In genomic region chr6:105537981-105538578, GRCh38 we compare ENCODE assay signal across 29 cellular contexts.
"Had no signal": no experiment of that assay in that cellular context is flagged by ENCODE, and none has a peak within 500 bp of the region (broad histone marks: within the 10 kb centered on the region; RNA-seq: fewer than 3 reads in every experiment).

No MANE protein-coding gene starts in this region.

- DNase-seq: activated CD4-positive, alpha-beta T cell treated with anti-CD3 and anti-CD28 coated beads, Interleukin-2, amount 10 ng/mL, durations not matched to agents 24 days and 14 days; activated CD4-positive, alpha-beta T cell treated with anti-CD3 and anti-CD28 coated beads, Interleukin-2, amount 50 U/mL, for 4 hours; activated CD8-positive, alpha-beta T cell treated with anti-CD3 and anti-CD28 coated beads for 36 hours; activated effector memory CD4-positive, alpha-beta T cell treated with Interleukin-2 at 50 U/mL for 16 hours; activated naive CD4-positive, alpha-beta T cell treated with anti-CD3 and anti-CD28 coated beads, Interleukin-2, amount 10 ng/mL, durations not matched to agents 7 days and 5 days; activated naive CD8-positive, alpha-beta T cell treated with anti-CD3 and anti-CD28 coated beads, Interleukin-2, amount 50 U/mL, for 24 hours; activated T-cell treated with anti-CD3 and anti-CD28 coated beads, Interleukin-2, amount 50 U/mL, for 1 hour; anterior cingulate cortex; central memory CD4-positive, alpha-beta T cell; Kasumi-1; KG1; MM.1S; MV-4-11; NCI-H1092; NCI-H1436 treated with DMSO at 0.1 percent for 48 hours; NCI-H1694 treated with DMSO at 0.1 percent for 48 hours; NCI-H2029; NCI-H345; NCI-H524 treated with DMSO at 0.1 percent for 48 hours; NCI-H748 treated with DMSO at 0.1 percent for 48 hours; NK-92 treated with Interleukin-12 subunit alpha and Interleukin-12 subunit beta, amount 100 ng/mL, for 24 hours; PC-3; Peyer's patch; Right ventricle myocardium superior; RPMI8226 had no signal

- H3K27me3 ChIP-seq: Peyer's patch had no signal

- H3K36me3 ChIP-seq: Peyer's patch had no signal

- H3K9me3 ChIP-seq: Peyer's patch had no signal

- H3K4me1 Mint-ChIP-seq: activated CD4-positive, alpha-beta T cell treated with anti-CD3 and anti-CD28 coated beads, Interleukin-2, amount 10 ng/mL, durations not matched to agents 24 days and 14 days; activated naive CD4-positive, alpha-beta T cell treated with anti-CD3 and anti-CD28 coated beads, Interleukin-2, amount 10 ng/mL, durations not matched to agents 7 days and 5 days; activated naive CD8-positive, alpha-beta T cell treated with anti-CD3 and anti-CD28 coated beads, Interleukin-2, amount 50 U/mL, for 24 hours had no signal

- ATAC-seq: activated CD8-positive, alpha-beta T cell treated with anti-CD3 and anti-CD28 coated beads for 36 hours; activated naive CD8-positive, alpha-beta T cell treated with anti-CD3 and anti-CD28 coated beads, Interleukin-2, amount 50 U/mL, for 24 hours; PC-3 had no signal

- H3K9me3 Mint-ChIP-seq: activated CD8-positive, alpha-beta T cell treated with anti-CD3 and anti-CD28 coated beads for 36 hours; activated naive CD4-positive, alpha-beta T cell treated with anti-CD3 and anti-CD28 coated beads, Interleukin-2, amount 10 ng/mL, durations not matched to agents 7 days and 5 days; activated naive CD8-positive, alpha-beta T cell treated with anti-CD3 and anti-CD28 coated beads, Interleukin-2, amount 50 U/mL, for 24 hours; brain; T-helper 1 cell treated with Interleukin-12 subunit alpha and Interleukin-12 subunit beta and Interleukin-4 antibody, amounts not matched to agents 30 μg/mL and 1 μg/mL, for 36 hours; T-helper 2 cell treated with Interferon-gamma antibody and Interleukin-4, amounts not matched to agents 5 μg/mL and 100 μg/mL, for 36 hours had no signal

- H3K4me3 Mint-ChIP-seq: activated CD4-positive, alpha-beta T cell treated with anti-CD3 and anti-CD28 coated beads, Interleukin-2, amount 10 ng/mL, durations not matched to agents 24 days and 14 days; activated CD8-positive, alpha-beta T cell treated with anti-CD3 and anti-CD28 coated beads for 36 hours; activated naive CD4-positive, alpha-beta T cell treated with anti-CD3 and anti-CD28 coated beads, Interleukin-2, amount 10 ng/mL, durations not matched to agents 7 days and 5 days; activated naive CD8-positive, alpha-beta T cell; activated naive CD8-positive, alpha-beta T cell treated with anti-CD3 and anti-CD28 coated beads, Interleukin-2, amount 50 U/mL, for 24 hours; brain; T-helper 1 cell treated with Interleukin-12 subunit alpha and Interleukin-12 subunit beta and Interleukin-4 antibody, amounts not matched to agents 30 μg/mL and 1 μg/mL, for 36 hours; T-helper 2 cell treated with Interferon-gamma antibody and Interleukin-4, amounts not matched to agents 5 μg/mL and 100 μg/mL, for 36 hours had no signal

- H3K36me3 Mint-ChIP-seq: activated naive CD4-positive, alpha-beta T cell treated with anti-CD3 and anti-CD28 coated beads, Interleukin-2, amount 10 ng/mL, durations not matched to agents 7 days and 5 days; activated naive CD8-positive, alpha-beta T cell; brain had no signal

- H3K4me3 ChIP-seq: Peyer's patch had no signal

- H3K27ac ChIP-seq: Peyer's patch had no signal

- H3K27ac Mint-ChIP-seq: activated CD4-positive, alpha-beta T cell treated with anti-CD3 and anti-CD28 coated beads, Interleukin-2, amount 10 ng/mL, durations not matched to agents 24 days and 14 days; activated CD8-positive, alpha-beta T cell treated with anti-CD3 and anti-CD28 coated beads for 36 hours; activated naive CD4-positive, alpha-beta T cell treated with anti-CD3 and anti-CD28 coated beads, Interleukin-2, amount 10 ng/mL, durations not matched to agents 7 days and 5 days; activated naive CD8-positive, alpha-beta T cell; activated naive CD8-positive, alpha-beta T cell treated with anti-CD3 and anti-CD28 coated beads, Interleukin-2, amount 50 U/mL, for 24 hours; brain; T-helper 1 cell treated with Interleukin-12 subunit alpha and Interleukin-12 subunit beta and Interleukin-4 antibody, amounts not matched to agents 30 μg/mL and 1 μg/mL, for 36 hours; T-helper 2 cell treated with Interferon-gamma antibody and Interleukin-4, amounts not matched to agents 5 μg/mL and 100 μg/mL, for 36 hours had no signal

- H3K27me3 Mint-ChIP-seq: activated CD8-positive, alpha-beta T cell treated with anti-CD3 and anti-CD28 coated beads for 36 hours; activated naive CD4-positive, alpha-beta T cell treated with anti-CD3 and anti-CD28 coated beads, Interleukin-2, amount 10 ng/mL, durations not matched to agents 7 days and 5 days had no signal

- H3K4me1 ChIP-seq: Peyer's patch had no signal
